8 cellular contexts compared by ENCODE assay signal in the genomic region with DNA sequence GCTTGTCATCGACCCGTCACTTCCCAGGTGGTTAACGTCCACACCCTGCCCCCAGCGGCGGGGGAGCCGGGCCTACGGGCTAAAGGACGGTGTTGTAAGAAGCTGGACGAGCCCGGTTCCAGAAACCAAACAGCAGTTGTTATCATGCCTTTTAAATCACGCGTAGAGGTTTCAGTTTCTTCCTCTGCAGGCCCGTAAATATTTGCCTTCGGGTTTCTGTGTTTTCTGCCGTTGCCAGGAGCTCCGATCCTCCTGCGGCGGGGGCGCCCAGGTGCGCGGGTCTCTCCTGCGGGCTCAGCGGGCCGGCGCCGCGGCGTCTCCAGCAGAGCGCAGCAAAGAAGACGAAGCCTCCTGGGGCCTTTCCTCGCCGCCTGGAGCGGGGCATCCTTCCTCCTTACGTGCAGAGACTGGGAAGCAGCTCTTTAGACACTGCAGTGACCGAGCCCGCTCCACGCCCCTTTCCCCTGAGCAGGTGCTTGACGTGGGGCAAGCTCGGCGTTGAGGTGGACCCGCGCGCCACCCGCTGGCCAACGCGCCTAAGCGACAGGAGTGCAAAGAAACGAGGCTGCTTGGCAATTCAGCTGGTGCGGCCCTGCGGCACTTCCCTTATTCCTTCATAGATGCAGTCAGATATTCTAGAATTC. TPM values are rescaled to one million over a fixed set of nuclear protein-coding genes. Genes with fewer than 3 reads are reported as not detected.
DNase-seq lines count a peak whose midpoint lies in the region; ATAC-seq and TF ChIP-seq lines count a peak whose summit lies in the region.

No MANE protein-coding gene starts in this region.

- H3K27me3 ChIP-seq in DOHH2 (ENCODE audit: control insufficient read depth, low read length) (peaks cover 31% of the 10 kb centered on the region), Loucy (ENCODE audit: insufficient read depth, low read length, poor library complexity, severe bottlenecking) (peaks cover 10% of the 10 kb centered on the region), gastroesophageal sphincter (peaks cover 84% of the 10 kb centered on the region), subcutaneous abdominal adipose tissue (ENCODE audit: control insufficient read depth in 5 of 5, insufficient read depth in 4 of 5, low read length in 5 of 5) (peaks cover 0 to 12% (median 5%) of the 10 kb centered on the region in 5 donors)

- no peaks in the 10 kb centered on the region for H4K20me1 ChIP-seq in DOHH2 (ENCODE audit: control insufficient read depth, insufficient read depth, low read depth, low read length)
- no peaks in the 10 kb centered on the region for H4K20me1 ChIP-seq in Loucy (ENCODE audit: insufficient read depth, low read length, poor library complexity, severe bottlenecking)

- H2AFZ ChIP-seq in Loucy (ENCODE audit: low read length): peak overlapping the region; percentile 77; the same call in 1 of the 2 replicates

- H3K9ac ChIP-seq in Loucy (ENCODE audit: low read depth, low read length, poor library complexity, severe bottlenecking) (no peak overlapping the region), subcutaneous abdominal adipose tissue (ENCODE audit: low read length in 5 of 5) (peak overlapping the region in 2 of 5 donors; percentile 30 to 31)

- no peak for TF ChIP-seq POLR2A in gastroesophageal sphincter (IDR thresholded peaks at IDR 0.05)

- H3K36me3 ChIP-seq in DOHH2 (ENCODE audit: control insufficient read depth, low read length) (no peaks in the 10 kb centered on the region), Loucy (ENCODE audit: insufficient read depth, low read length) (no peaks in the 10 kb centered on the region), gastroesophageal sphincter (no peaks in the 10 kb centered on the region), subcutaneous abdominal adipose tissue (ENCODE audit: control insufficient read depth in 5 of 5, insufficient read depth in 5 of 5, low read length in 5 of 5) (no peaks in the 10 kb centered on the region)

- H3K4me2 ChIP-seq in DOHH2 (ENCODE audit: low read length): peak overlapping the region; percentile 58
- H3K4me2 ChIP-seq in Loucy (ENCODE audit: low read depth, low read length, poor library complexity, severe bottlenecking): peak overlapping the region; percentile 77

- TF ChIP-seq CTCF in DOHH2 (IDR thresholded peaks at IDR 0.05; ENCODE audit: low read depth, low read length, poor library complexity, severe bottlenecking) (peak; percentile 71), Loucy (conservative IDR thresholded peaks at IDR 0.05; ENCODE audit: low read length) (peak; percentile 55), gastroesophageal sphincter (IDR thresholded peaks at IDR 0.05) (peak in 3 of 4 experiments; percentile 56 to 66 (median 59))

- H3K27ac ChIP-seq in DOHH2 (ENCODE audit: low read depth, low read length) (no peak overlapping the region), gastroesophageal sphincter (no peak overlapping the region), subcutaneous abdominal adipose tissue (ENCODE audit: low read depth, low read length) (no peak overlapping the region)

- H3K9me2 ChIP-seq in DOHH2 (replicated peaks; ENCODE audit: control insufficient read depth, low read length) (no peaks in the 10 kb centered on the region), Loucy (replicated peaks; ENCODE audit: low read depth, low read length) (no peaks in the 10 kb centered on the region)

- no peaks in the 10 kb centered on the region for H3K79me2 ChIP-seq in DOHH2 (ENCODE audit: control insufficient read depth, low read length)
- H3K79me2 ChIP-seq in Loucy (ENCODE audit: insufficient read depth, low read length): no peaks in the 10 kb centered on the region

- no peaks in the 10 kb centered on the region for H3F3A ChIP-seq in DOHH2 (ENCODE audit: control insufficient read depth, insufficient read depth)
- no peaks in the 10 kb centered on the region for H3F3A ChIP-seq in Loucy (ENCODE audit: low read depth)

- no peaks in the 10 kb centered on the region for H3K9me3 ChIP-seq in DOHH2 (ENCODE audit: control insufficient read depth, insufficient read depth, low read length)
- no peaks in the 10 kb centered on the region for H3K9me3 ChIP-seq in Loucy (ENCODE audit: insufficient read depth, low read depth, low read length)
- no peaks in the 10 kb centered on the region for H3K9me3 ChIP-seq in gastroesophageal sphincter
- peaks cover 0 to 1% (median 0%) of the 10 kb centered on the region in 5 donors for H3K9me3 ChIP-seq in subcutaneous abdominal adipose tissue (ENCODE audit: control insufficient read depth in 5 of 5, low read length in 5 of 5)

- peaks cover 9% of the 10 kb centered on the region; the same call in 1 of the 2 replicates for H3K4me1 ChIP-seq in DOHH2 (ENCODE audit: control insufficient read depth, low read length)
- no peaks in the 10 kb centered on the region for H3K4me1 ChIP-seq in Loucy (ENCODE audit: insufficient read depth, low read length, poor library complexity, severe bottlenecking)
- peaks cover 0 to 9% (median 0%) of the 10 kb centered on the region in 3 donors for H3K4me1 ChIP-seq in gastroesophageal sphincter
- H3K4me1 ChIP-seq in subcutaneous abdominal adipose tissue (ENCODE audit: control insufficient read depth in 5 of 5, insufficient read depth in 5 of 5, low read length in 5 of 5): peaks cover 0 to 8% (median 6%) of the 10 kb centered on the region in 5 donors

- peak; percentile 70 for ATAC-seq in gastroesophageal sphincter

- 2% methylated on average over 11 of the region's 50 CpGs; no CpG with 5 or more reads in 1 of the 2 donors for WGBS in gastroesophageal sphincter (ENCODE audit: low coverage in 1 of 2), 2 donors

- H3K4me3 ChIP-seq in DOHH2 (ENCODE audit: low read length): peak overlapping the region; percentile 40
- H3K4me3 ChIP-seq in Loucy (ENCODE audit: low read length, poor library complexity, severe bottlenecking): peak overlapping the region; percentile 57
- peak overlapping the region in 1 of 2 donors; percentile 44 for H3K4me3 ChIP-seq in gastroesophageal sphincter
- peak overlapping the region in 4 of 5 donors; percentile 30 to 60 (median 49) for H3K4me3 ChIP-seq in subcutaneous abdominal adipose tissue (ENCODE audit: low read depth in 1 of 5, low read length in 5 of 5)

- DNase-seq in H4 (ENCODE audit: low spot score) (peak; percentile 64), SIG-M5 (lab: John Stamatoyannopoulos, UW) (peak; percentile 10), activated gamma-delta T cell treated with Interleukin-2 at 50 U/mL for 16 hours (peak; percentile 68), non-pigmented ciliary epithelial cell (ENCODE audit: low read depth) (peak; percentile 13)

- no peak for TF ChIP-seq EP300 in gastroesophageal sphincter (IDR thresholded peaks at IDR 0.05)

RNA-seq across cellular contexts. Expression of a gene that starts 21.8 kb away (rescaled TPM):
- total RNA-seq in H4 (2014; rRNA removed; shearing (Covaris generic)): 63.9 and 90.1 TPM in 2 replicates
- total RNA-seq in gastroesophageal sphincter: 10 to 100 TPM; 39.3 to 62.9 (median 58.9) TPM

Comparison
In these comparisons a context has a peak if more than half of its experiments do, and no peak if none do; other contexts are left out.
1. DNase-seq: peak in every context shown above with its lines; median percentile 68 in activated gamma-delta T cell treated with Interleukin-2 at 50 U/mL for 16 hours; 64 in H4; 13 in non-pigmented ciliary epithelial cell; 10 in SIG-M5.